Comparison of ENCODE assay signal across 7 cellular contexts in the genomic region with DNA sequence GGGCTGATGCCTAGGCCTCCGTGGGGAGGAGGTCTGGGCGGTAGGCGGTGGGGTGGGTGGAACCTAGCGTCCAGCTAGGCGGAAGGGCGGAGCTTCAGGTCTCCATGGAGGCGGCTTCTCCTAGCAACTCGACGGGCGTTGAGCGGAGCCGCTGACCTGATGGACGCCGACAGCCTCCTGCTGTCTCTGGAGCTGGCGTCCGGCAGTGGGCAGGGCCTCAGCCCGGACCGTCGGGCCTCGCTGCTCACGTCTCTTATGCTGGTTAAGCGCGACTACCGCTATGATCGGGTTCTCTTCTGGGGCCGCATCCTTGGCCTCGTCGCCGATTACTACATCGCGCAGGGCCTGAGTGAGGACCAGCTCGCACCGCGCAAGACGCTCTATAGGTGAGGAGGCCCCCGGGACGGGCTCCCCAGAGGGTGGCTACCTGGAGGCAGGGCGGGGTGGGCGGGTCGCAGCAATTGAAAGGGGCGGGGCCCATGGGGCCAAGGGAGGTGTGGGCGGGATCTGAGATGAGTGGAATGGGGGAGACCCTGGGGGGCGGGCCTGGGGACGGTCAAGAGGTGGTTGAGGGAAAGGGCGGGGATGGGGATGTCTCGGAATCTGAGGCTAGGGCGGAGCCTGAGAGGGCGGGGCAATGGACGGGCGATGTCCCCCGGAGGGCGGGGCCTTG. TPM values are rescaled to one million over a fixed set of nuclear protein-coding genes. Genes with fewer than 3 reads are reported as not detected.
A peak's percentile ranks its signal among the peaks of the same experiment; 100 is the strongest.
DNase-seq lines count a peak whose midpoint lies in the region; ATAC-seq and TF ChIP-seq lines count a peak whose summit lies in the region.

A gene with protein sequence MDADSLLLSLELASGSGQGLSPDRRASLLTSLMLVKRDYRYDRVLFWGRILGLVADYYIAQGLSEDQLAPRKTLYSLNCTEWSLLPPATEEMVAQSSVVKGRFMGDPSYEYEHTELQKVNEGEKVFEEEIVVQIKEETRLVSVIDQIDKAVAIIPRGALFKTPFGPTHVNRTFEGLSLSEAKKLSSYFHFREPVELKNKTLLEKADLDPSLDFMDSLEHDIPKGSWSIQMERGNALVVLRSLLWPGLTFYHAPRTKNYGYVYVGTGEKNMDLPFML (plus strand): TSS at position 97 of the 673 bp plus-strand sequence. CDS start 63 bp downstream, at position 160.

- H3K4me1 Mint-ChIP-seq in activated naive CD4-positive, alpha-beta T cell treated with anti-CD3 and anti-CD28 coated beads, Interleukin-2, amount 50 U/mL, for 24 hours: peaks cover 20% of the 10 kb centered on the region

- H3K9me3 Mint-ChIP-seq in activated naive CD4-positive, alpha-beta T cell treated with anti-CD3 and anti-CD28 coated beads, Interleukin-2, amount 50 U/mL, for 24 hours: no peaks in the 10 kb centered on the region

- peaks cover 10% of the 10 kb centered on the region for H3K36me3 Mint-ChIP-seq in activated naive CD4-positive, alpha-beta T cell treated with anti-CD3 and anti-CD28 coated beads, Interleukin-2, amount 50 U/mL, for 24 hours

- H3K27ac ChIP-seq in OCI-LY1 (ENCODE audit: low read depth, low read length, poor library complexity, severe bottlenecking) (peak within 1 kb of the TSS; percentile 11), heart right ventricle (peak within 1 kb of the TSS in 4 of 10 donors; percentile 15 to 49 (median 30))

- peaks cover 19% of the 10 kb centered on the region for H3K36me3 ChIP-seq in OCI-LY1 (ENCODE audit: insufficient read depth, low read length)
- peaks cover 0 to 35% (median 18%) of the 10 kb centered on the region in 9 donors for H3K36me3 ChIP-seq in heart right ventricle

- H3K9me2 ChIP-seq in OCI-LY1 (ENCODE audit: low read depth, low read length): no peaks in the 10 kb centered on the region

- peak within 1 kb of the TSS; percentile 2 for H3K27ac Mint-ChIP-seq in activated naive CD4-positive, alpha-beta T cell treated with anti-CD3 and anti-CD28 coated beads, Interleukin-2, amount 50 U/mL, for 24 hours

- no peak for TF ChIP-seq CTCF in OCI-LY1 (IDR thresholded peaks at IDR 0.05; ENCODE audit: low read length)
- no peak for TF ChIP-seq CTCF in heart right ventricle (IDR thresholded peaks at IDR 0.05)
- no peak for TF ChIP-seq CTCF in retinal pigment epithelial cell (conservative IDR thresholded peaks at IDR 0.05; ENCODE audit: low read depth, low read length)

- peak; percentile 61 to 72 for DNase-seq in heart right ventricle
- DNase-seq in retinal pigment epithelial cell (ENCODE audit: low read depth): no peak
- no peak for DNase-seq in LoVo (ENCODE audit: low spot score)

- peaks cover 8% of the 10 kb centered on the region for H3F3A ChIP-seq in OCI-LY1 (ENCODE audit: insufficient read depth, low read length)

- H3K79me2 ChIP-seq in OCI-LY1 (ENCODE audit: insufficient read depth, low read length): no peaks in the 10 kb centered on the region

- peak within 1 kb of the TSS; percentile 45; the same call in 1 of the 2 replicates for H3K9ac ChIP-seq in OCI-LY1 (ENCODE audit: low read length)

- no peaks in the 10 kb centered on the region for H4K20me1 ChIP-seq in OCI-LY1 (ENCODE audit: insufficient read depth, low read length)

- no peaks in the 10 kb centered on the region for H3K9me3 ChIP-seq in OCI-LY1 (ENCODE audit: low read length)
- H3K9me3 ChIP-seq in heart right ventricle: no peaks in the 10 kb centered on the region

- H3K4me1 ChIP-seq in OCI-LY1 (ENCODE audit: insufficient read depth, low read length, severe bottlenecking) (peaks cover 4% of the 10 kb centered on the region), heart right ventricle (peaks cover 0 to 21% (median 13%) of the 10 kb centered on the region in 9 donors)

- H3K27me3 Mint-ChIP-seq in activated naive CD4-positive, alpha-beta T cell treated with anti-CD3 and anti-CD28 coated beads, Interleukin-2, amount 50 U/mL, for 24 hours: no peaks in the 10 kb centered on the region

- peak within 1 kb of the TSS; percentile 82 for H3K4me3 Mint-ChIP-seq in activated naive CD4-positive, alpha-beta T cell treated with anti-CD3 and anti-CD28 coated beads, Interleukin-2, amount 50 U/mL, for 24 hours

- peak within 1 kb of the TSS; percentile 64 for H3K4me2 ChIP-seq in OCI-LY1 (ENCODE audit: low read length)

- 5 to 6% methylated on average over 52 of the region's 52 CpGs for WGBS in heart right ventricle, 2 donors

- ATAC-seq in GM21390 (IDR thresholded peaks at IDR 0.05; ENCODE audit: unreplicated experiment) (peak; percentile 55), heart right ventricle (peak; percentile 65 to 91 (median 86)), HG03442 (IDR thresholded peaks at IDR 0.05; ENCODE audit: unreplicated experiment) (no peak)

- H2AFZ ChIP-seq in OCI-LY1 (ENCODE audit: low read length): no peak within 1 kb of the TSS

- H3K4me3 ChIP-seq in OCI-LY1 (ENCODE audit: low read depth, low read length, poor library complexity, severe bottlenecking) (peak within 1 kb of the TSS; percentile 59), heart right ventricle (peak within 1 kb of the TSS; percentile 21 to 59 (median 49)), retinal pigment epithelial cell (ENCODE audit: low read length) (peak within 1 kb of the TSS; percentile 65)

- intact Hi-C loops in heart right ventricle (cut with DNase I): no loop called here

- H3K27me3 ChIP-seq in OCI-LY1 (ENCODE audit: insufficient read depth, low read length) (no peaks in the 10 kb centered on the region), heart right ventricle (no peaks in the 10 kb centered on the region)

RNA-seq across cellular contexts. Expression of the gene that starts here (rescaled TPM):
- total RNA-seq in heart right ventricle: under 1 TPM in 5 of 10 donors, not detected in 5; 0.09 to 0.15 (median 0.12) TPM
- under 1 TPM; 0.44 to 0.45 TPM for polyA plus RNA-seq in heart right ventricle

Comparison
In these comparisons a context has a peak if more than half of its experiments do, and no peak if none do; other contexts are left out.
1. Peak in DNase-seq, ATAC-seq and H3K4me3 ChIP-seq in heart right ventricle; RNA of the gene not detected or under 1 TPM.